ENCODE assay signal across 1 cellular context in genomic region chr4:159158083-159158617, GRCh38.
TF ChIP-seq lines count a peak whose summit lies in the region.

No MANE protein-coding gene starts in this region.

TF ChIP-seq in K562, 482 proteins besides CTCF, POLR2A, EP300 and RAD21 (continued from another document):
- peak; percentile 45; the same call in 1 of the 2 replicates for TF ChIP-seq ZNF592 (IDR thresholded peaks at IDR 0.05)
TF ChIP-seq in K562: peak in this region for 3.
